Comparison of ENCODE assay signal across 15 cellular contexts in the genomic region with DNA sequence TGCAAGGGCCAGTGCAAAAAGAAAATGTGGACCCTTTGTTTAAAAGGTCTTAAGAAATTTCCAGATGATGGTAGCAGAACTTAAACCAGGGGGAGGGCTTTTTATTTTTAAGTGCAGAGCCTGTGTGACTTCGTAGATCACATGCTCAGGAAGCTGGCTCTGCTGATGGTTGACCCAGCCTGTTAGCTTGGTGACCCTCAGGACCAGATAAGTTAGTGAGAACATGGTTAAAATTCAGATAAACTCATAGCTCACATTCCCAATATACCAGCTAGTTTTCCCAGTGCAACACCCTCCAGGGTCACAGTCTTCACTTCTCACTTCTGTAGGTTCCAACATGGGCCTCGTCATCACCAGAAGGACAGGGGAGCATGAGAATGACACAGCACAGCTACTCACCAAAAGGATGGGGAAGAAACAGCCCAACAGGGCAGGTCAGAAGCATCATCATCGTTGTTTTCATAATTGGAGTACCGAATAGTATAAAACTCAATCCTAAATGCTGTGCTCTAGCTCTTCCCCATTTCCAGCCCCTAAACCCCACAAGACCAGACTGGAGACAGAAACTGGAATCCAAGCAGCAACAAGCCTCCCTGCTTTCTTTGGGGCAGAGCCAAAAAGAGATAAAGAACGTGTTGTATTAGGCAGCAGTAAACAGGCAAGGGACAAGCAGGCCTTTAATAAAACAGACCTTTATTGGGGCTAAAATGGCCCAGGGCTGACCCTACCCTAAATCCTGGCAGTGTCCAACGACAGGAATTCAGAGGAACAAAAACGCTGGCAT.
A peak's percentile ranks its signal among the peaks of the same experiment; 100 is the strongest.
DNase-seq lines count a peak whose midpoint lies in the region; ATAC-seq and TF ChIP-seq lines count a peak whose summit lies in the region.
"Had no signal": no experiment of that assay in that cellular context is flagged by ENCODE, and none has a peak within 500 bp of the region (broad histone marks: within the 10 kb centered on the region; RNA-seq: fewer than 3 reads in every experiment).

No MANE protein-coding gene starts in this region.

- TF ChIP-seq CTCF in right atrium auricular region (IDR thresholded peaks at IDR 0.05), result no peak
- no peak for TF ChIP-seq CTCF in OCI-LY7 (conservative IDR thresholded peaks at IDR 0.05; ENCODE audit: low read length)

- no peaks in the 10 kb centered on the region for H3K9me3 Mint-ChIP-seq in activated T-cell treated with anti-CD3 and anti-CD28 coated beads, Interleukin-2, amount 50 U/mL, for 4 hours
- H3K9me3 Mint-ChIP-seq: activated T-helper 2 cell treated with anti-CD3 and anti-CD28 coated beads, Interferon-gamma antibody, Interleukin-2, Interleukin-4, amounts not matched to agents 10 μg/mL and 5 μg/mL and 100 μg/mL, durations not matched to agents 14 hours and 24 hours and 36 hours had no signal

- H2AFZ ChIP-seq in trophoblast cell (ENCODE audit: insufficient read depth, low read length, poor library complexity), result no peak overlapping the region
- no peak overlapping the region for H2AFZ ChIP-seq in OCI-LY7 (ENCODE audit: low read length)

- H3K4me3 ChIP-seq in right atrium auricular region (no peak overlapping the region), trophoblast cell (ENCODE audit: low read depth, low read length) (no peak overlapping the region), OCI-LY7 (ENCODE audit: low read depth, low read length, poor library complexity, severe bottlenecking) (no peak overlapping the region)
- H3K4me3 ChIP-seq: stomach had no signal

- H3K27me3 Mint-ChIP-seq in activated T-cell treated with anti-CD3 and anti-CD28 coated beads, Interleukin-2, amount 50 U/mL, for 4 hours (ENCODE audit: low read depth), result peaks cover 9% of the 10 kb centered on the region

- H3K4me1 ChIP-seq in right atrium auricular region (peaks cover 0 to 30% of the 10 kb centered on the region in 2 donors), trophoblast cell (ENCODE audit: control insufficient read depth in 1 of 2, insufficient read depth in 2 of 2, low read length in 2 of 2) (no peaks in the 10 kb centered on the region), OCI-LY7 (ENCODE audit: insufficient read depth, low read length, poor library complexity, severe bottlenecking) (no peaks in the 10 kb centered on the region)

- peak overlapping the region; percentile 21 for H3K23ac ChIP-seq in trophoblast cell (ENCODE audit: low read length)

- H3K36me3 Mint-ChIP-seq in activated T-cell treated with anti-CD3 and anti-CD28 coated beads, Interleukin-2, amount 50 U/mL, for 4 hours (ENCODE audit: insufficient read depth), result no peaks in the 10 kb centered on the region

- no peak overlapping the region for H2BK120ac ChIP-seq in trophoblast cell (ENCODE audit: insufficient read depth, low read length, poor library complexity)

- H3K14ac ChIP-seq in trophoblast cell (ENCODE audit: low read length), result no peak overlapping the region

- H3K4ac ChIP-seq in trophoblast cell (ENCODE audit: low read depth, low read length), result no peak overlapping the region

- no peaks in the 10 kb centered on the region for H3K36me3 ChIP-seq in right atrium auricular region
- no peaks in the 10 kb centered on the region for H3K36me3 ChIP-seq in trophoblast cell (ENCODE audit: control insufficient read depth in 1 of 2, insufficient read depth in 2 of 2, low read length in 2 of 2)
- H3K36me3 ChIP-seq in OCI-LY7 (ENCODE audit: insufficient read depth, low read length), result no peaks in the 10 kb centered on the region
- H3K36me3 ChIP-seq: stomach had no signal

- H3K9me2 ChIP-seq in OCI-LY7 (ENCODE audit: insufficient read depth, low read length), result no peaks in the 10 kb centered on the region

- no peaks in the 10 kb centered on the region for H4K20me1 ChIP-seq in OCI-LY7 (ENCODE audit: insufficient read depth, low read length)

- POLR2A ChIA-PET in OCI-LY7 (lab: Charles Lee), result interaction anchor here (0.8 kb wide), 1 partner anchor 10 kb away, joined by 3 read pairs; no protein-coding TSS in a partner anchor

- no peak for ATAC-seq in activated T-cell treated with anti-CD3 and anti-CD28 coated beads, Interleukin-2, amount 50 U/mL, for 4 hours
- ATAC-seq in GM21717 (IDR thresholded peaks at IDR 0.05; ENCODE audit: unreplicated experiment), result no peak
- ATAC-seq: left colon had no signal

- H4K12ac ChIP-seq in trophoblast cell (ENCODE audit: low read depth, low read length), result no peak overlapping the region

- no peaks in the 10 kb centered on the region for H3K9me3 ChIP-seq in right atrium auricular region
- H3K9me3 ChIP-seq in trophoblast cell (ENCODE audit: insufficient read depth, low read depth, low read length), result no peaks in the 10 kb centered on the region
- no peaks in the 10 kb centered on the region for H3K9me3 ChIP-seq in OCI-LY7 (ENCODE audit: low read length)
- H3K9me3 ChIP-seq: stomach had no signal

- no peaks in the 10 kb centered on the region for H3K27me3 ChIP-seq in right atrium auricular region
- no peaks in the 10 kb centered on the region for H3K27me3 ChIP-seq in trophoblast cell (ENCODE audit: insufficient read depth, low read length)
- H3K27me3 ChIP-seq: stomach had no signal

- no peak overlapping the region for H2BK5ac ChIP-seq in trophoblast cell (ENCODE audit: low read depth, low read length, poor library complexity)

- CTCF ChIA-PET in OCI-LY7 (lab: Charles Lee; ENCODE audit: unreplicated experiment), result no interaction called here

- DNase-seq in Ammon's horn (ENCODE audit: low spot score), result peak; percentile 90
- peak in 51 of 61 donors; percentile 2 to 89 (median 57) for DNase-seq in caudate nucleus (lab: John Stamatoyannopoulos, UW)
- DNase-seq in right atrium auricular region (ENCODE audit: low spot score), result no peak
- no peak for DNase-seq in trophoblast cell
- DNase-seq in OCI-LY7 (ENCODE audit: low spot score), result no peak
- no peak for DNase-seq in activated T-cell treated with anti-CD3 and anti-CD28 coated beads, Interleukin-2, amount 50 U/mL, for 4 hours
- DNase-seq in NAMALWA (ENCODE audit: low spot score), result no peak
- DNase-seq: activated CD4-positive, alpha-beta T cell treated with anti-CD3 and anti-CD28 coated beads for 48 hours; cerebellar nuclear complex; KBM-7; left colon; NCI-H1930; stomach had no signal

- H2AK5ac ChIP-seq in trophoblast cell (ENCODE audit: low read length), result no peak overlapping the region

- H2BK12ac ChIP-seq in trophoblast cell (ENCODE audit: low read length), result no peak overlapping the region

- H3K4me3 Mint-ChIP-seq in activated T-cell treated with anti-CD3 and anti-CD28 coated beads, Interleukin-2, amount 50 U/mL, for 4 hours, result no peak overlapping the region

- no peak overlapping the region for H3K9ac ChIP-seq in trophoblast cell (ENCODE audit: low read length)

- H4K91ac ChIP-seq in trophoblast cell (ENCODE audit: low read depth, low read length), result no peak overlapping the region

- WGBS in trophoblast cell (ENCODE audit: extremely low coverage, insufficient coverage, insufficient read length), result no CpG with 5 or more reads among the region's 7 CpGs

- H3K18ac ChIP-seq in trophoblast cell (ENCODE audit: low read length), result no peak overlapping the region

- no peak overlapping the region for H3K4me2 ChIP-seq in trophoblast cell (ENCODE audit: low read length)
- H3K4me2 ChIP-seq in OCI-LY7 (ENCODE audit: low read length), result no peak overlapping the region

- H4K8ac ChIP-seq in trophoblast cell (ENCODE audit: low read depth, low read length), result no peak overlapping the region

- H3K79me1 ChIP-seq in trophoblast cell (ENCODE audit: low read length), result no peaks in the 10 kb centered on the region

- BruUV-seq in OCI-LY7 (replicated peaks; lab: Mats Ljungman, UMichigan), result no TSS peak

- intact Hi-C loops in OCI-LY7 (cut with micrococcal nuclease; ENCODE audit: unreplicated experiment), result no loop called here

- H3K79me2 ChIP-seq in trophoblast cell (ENCODE audit: control insufficient read depth, insufficient read depth, low read length, poor library complexity), result no peaks in the 10 kb centered on the region
- no peaks in the 10 kb centered on the region for H3K79me2 ChIP-seq in OCI-LY7 (ENCODE audit: insufficient read depth, low read depth, low read length)

- peak overlapping the region; percentile 99 for H3K27ac ChIP-seq in caudate nucleus (ENCODE audit: low read depth, low read length)
- peak overlapping the region; percentile 65 to 83 for H3K27ac ChIP-seq in right atrium auricular region
- H3K27ac ChIP-seq in trophoblast cell (ENCODE audit: low read depth, low read length), result no peak overlapping the region
- H3K27ac ChIP-seq in OCI-LY7 (ENCODE audit: low read depth, low read length, poor library complexity, severe bottlenecking), result no peak overlapping the region

- H3K4me1 Mint-ChIP-seq in activated T-cell treated with anti-CD3 and anti-CD28 coated beads, Interleukin-2, amount 50 U/mL, for 4 hours (ENCODE audit: low read depth), result no peaks in the 10 kb centered on the region

Comparison
In these comparisons a context has a peak if more than half of its experiments do, and no peak if none do; other contexts are left out.
1. DNase-seq: peak in Ammon's horn (single experiment) and caudate nucleus (51 of 61); none in right atrium auricular region (single experiment), trophoblast cell (0 of 2), OCI-LY7 (single experiment), activated T-cell treated with anti-CD3 and anti-CD28 coated beads, Interleukin-2, amount 50 U/mL, for 4 hours (single experiment) and NAMALWA (single experiment).
2. H3K27ac ChIP-seq: peak in caudate nucleus (single experiment) and right atrium auricular region (2 of 2); none in trophoblast cell (single experiment) and OCI-LY7 (single experiment).